ENCODE assay signal across 1 cellular context in the genomic region with DNA sequence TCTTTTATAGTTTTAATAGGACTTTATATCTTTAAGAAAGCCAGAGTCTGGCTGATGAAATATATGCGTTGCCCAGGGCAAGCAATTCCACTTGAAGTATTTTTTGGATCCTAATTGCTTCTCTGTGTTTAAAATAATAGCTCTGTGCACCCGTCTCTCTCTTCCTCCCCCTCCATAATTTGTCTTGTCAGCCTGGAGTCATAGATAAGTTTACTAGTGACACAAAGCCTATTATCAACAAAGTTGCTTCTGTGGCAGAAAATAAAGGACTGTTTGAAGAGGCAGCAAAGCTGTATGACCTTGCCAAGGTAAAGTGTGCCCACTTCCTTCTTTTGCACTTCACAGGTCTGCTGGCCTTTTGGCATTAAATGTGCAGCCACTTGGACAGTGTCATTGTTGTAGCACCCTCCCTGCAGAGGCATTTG.
A peak's percentile ranks its signal among the peaks of the same experiment; 100 is the strongest.
TF ChIP-seq lines count a peak whose summit lies in the region.

No MANE protein-coding gene starts in this region.

TF ChIP-seq in K562, 482 proteins besides CTCF, POLR2A, EP300 and RAD21 (continued from another document):
- TF ChIP-seq PKNOX1 (IDR thresholded peaks at IDR 0.05) (peak; percentile 63), E2F8 (IDR thresholded peaks at IDR 0.05; ENCODE audit: low read depth, partially characterized antibody) (no peak), CEBPG (CRISPR knock-in tag; IDR thresholded peaks at IDR 0.05) (no peak), CEBPG (tag; conservative IDR thresholded peaks at IDR 0.05 in 1 of 2, IDR thresholded peaks at IDR 0.05 in 1 of 2) (peak in 1 of 2 experiments; percentile 90; a peak in 2 of 4 replicates), C11orf30 (IDR thresholded peaks at IDR 0.05; ENCODE audit: low read depth) (no peak)
- TF ChIP-seq, protein P1, sequence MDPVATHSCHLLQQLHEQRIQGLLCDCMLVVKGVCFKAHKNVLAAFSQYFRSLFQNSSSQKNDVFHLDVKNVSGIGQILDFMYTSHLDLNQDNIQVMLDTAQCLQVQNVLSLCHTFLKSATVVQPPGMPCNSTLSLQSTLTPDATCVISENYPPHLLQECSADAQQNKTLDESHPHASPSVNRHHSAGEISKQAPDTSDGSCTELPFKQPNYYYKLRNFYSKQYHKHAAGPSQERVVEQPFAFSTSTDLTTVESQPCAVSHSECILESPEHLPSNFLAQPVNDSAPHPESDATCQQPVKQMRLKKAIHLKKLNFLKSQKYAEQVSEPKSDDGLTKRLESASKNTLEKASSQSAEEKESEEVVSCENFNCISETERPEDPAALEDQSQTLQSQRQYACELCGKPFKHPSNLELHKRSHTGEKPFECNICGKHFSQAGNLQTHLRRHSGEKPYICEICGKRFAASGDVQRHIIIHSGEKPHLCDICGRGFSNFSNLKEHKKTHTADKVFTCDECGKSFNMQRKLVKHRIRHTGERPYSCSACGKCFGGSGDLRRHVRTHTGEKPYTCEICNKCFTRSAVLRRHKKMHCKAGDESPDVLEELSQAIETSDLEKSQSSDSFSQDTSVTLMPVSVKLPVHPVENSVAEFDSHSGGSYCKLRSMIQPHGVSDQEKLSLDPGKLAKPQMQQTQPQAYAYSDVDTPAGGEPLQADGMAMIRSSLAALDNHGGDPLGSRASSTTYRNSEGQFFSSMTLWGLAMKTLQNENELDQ (CRISPR knock-in tag; IDR thresholded peaks at IDR 0.05; ENCODE audit: borderline replicate concordance), result no peak
